15 cellular contexts compared by ENCODE assay signal in the genomic region with DNA sequence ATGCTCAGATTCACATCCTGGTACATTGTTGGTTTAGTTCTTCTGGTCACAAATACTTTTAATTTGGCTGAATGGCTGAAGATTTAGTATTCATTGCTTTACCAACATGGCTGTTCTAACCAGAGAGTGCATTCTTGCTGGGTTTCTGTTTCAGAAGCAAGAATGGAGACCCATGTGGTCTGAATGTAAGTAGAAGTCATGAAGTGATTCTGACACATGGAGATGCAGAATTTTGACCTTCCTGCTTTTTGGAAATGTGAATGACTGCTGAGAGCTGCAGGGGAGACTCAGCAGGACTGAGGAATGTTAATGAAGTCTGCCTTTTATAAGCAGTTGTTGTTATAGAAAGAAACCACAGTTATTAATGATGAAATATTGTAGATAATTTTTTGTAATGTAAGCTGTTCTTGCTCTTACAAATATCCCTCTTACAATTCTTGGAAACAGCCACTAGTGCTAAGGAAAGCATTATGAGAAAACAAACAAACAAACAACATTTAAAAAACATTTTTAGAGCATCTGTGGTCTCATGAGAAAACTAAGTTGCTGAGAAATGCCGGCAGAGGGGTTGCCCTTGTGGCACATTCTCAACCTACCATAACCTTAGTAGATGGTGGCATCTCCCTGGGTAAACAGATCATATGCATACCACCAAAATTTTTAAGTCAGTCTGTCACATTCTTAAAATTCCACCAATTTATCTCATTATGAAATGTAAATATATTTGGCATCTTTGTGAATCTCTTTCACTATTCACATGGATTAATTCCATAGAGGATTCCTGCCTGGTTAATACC.
DNase-seq lines count a peak whose midpoint lies in the region; ATAC-seq and TF ChIP-seq lines count a peak whose summit lies in the region.
"Had no signal": no experiment of that assay in that cellular context is flagged by ENCODE, and none has a peak within 500 bp of the region (broad histone marks: within the 10 kb centered on the region; RNA-seq: fewer than 3 reads in every experiment).

No MANE protein-coding gene starts in this region.

- H3K9me3 Mint-ChIP-seq in endodermal cell (peaks cover 2% of the 10 kb centered on the region), type B pancreatic cell (peaks cover 10% of the 10 kb centered on the region)

- 0 out of 2 replicates have a peak, but pooled peaks have one; percentile 34 for TF ChIP-seq EP300 in Ishikawa (IDR thresholded peaks at IDR 0.05; ENCODE audit: borderline replicate concordance)

- DNase-seq in GM12865 (ENCODE audit: low read depth) (peak; percentile 26), endodermal cell (no peak), non-pigmented ciliary epithelial cell (ENCODE audit: low read depth) (peak; percentile 32), NCI-H2081 (lab: John Stamatoyannopoulos, UW) (no peak), type B pancreatic cell (ENCODE audit: extremely low spot score, unreplicated experiment) (no peak), mesenteric fat pad (ENCODE audit: low spot score) (no peak)
- DNase-seq: activated CD8-positive, alpha-beta T cell treated with anti-CD3 and anti-CD28 coated beads for 36 hours; activated naive CD4-positive, alpha-beta T cell; NCI-H1092 treated with DMSO at 0.1 percent for 48 hours; NCI-H510A treated with DMSO at 0.1 percent for 48 hours; right cardiac atrium; stimulated activated naive CD8-positive, alpha-beta T cell treated with anti-CD3 and anti-CD28 coated beads, Interleukin-15, amount 100 ng/mL, for 72 hours had no signal

- H3K4me1 ChIP-seq in endodermal cell (ENCODE audit: control insufficient read depth, insufficient read depth, low read length) = peaks cover 2% of the 10 kb centered on the region

- TF ChIP-seq CTCF in GM12865 (IDR thresholded peaks at IDR 0.05; ENCODE audit: insufficient read depth, low read depth, low read length, missing control alignments) (no peak), endodermal cell (conservative IDR thresholded peaks at IDR 0.05) (no peak), type B pancreatic cell (conservative IDR thresholded peaks at IDR 0.05) (no peak)

- peak overlapping the region; percentile 50 for H3K27ac ChIP-seq in endodermal cell (ENCODE audit: low read depth, low read length)

- H3K36me3 Mint-ChIP-seq in endodermal cell (ENCODE audit: low read depth) (no peaks in the 10 kb centered on the region), type B pancreatic cell (no peaks in the 10 kb centered on the region)

- no peak overlapping the region for H3K9ac ChIP-seq in endodermal cell (ENCODE audit: extremely low read depth, low read length, poor library complexity, severe bottlenecking)

- H3K4me3 Mint-ChIP-seq in endodermal cell = no peak overlapping the region
- H3K4me3 Mint-ChIP-seq in type B pancreatic cell = no peak overlapping the region
- H3K4me3 Mint-ChIP-seq: activated CD8-positive, alpha-beta T cell treated with anti-CD3 and anti-CD28 coated beads for 36 hours; central memory CD8-positive, alpha-beta T cell; stimulated activated naive CD8-positive, alpha-beta T cell treated with anti-CD3 and anti-CD28 coated beads, Interleukin-15, amount 100 ng/mL, for 72 hours had no signal

- no peak for ATAC-seq in HG02884 (IDR thresholded peaks at IDR 0.05; ENCODE audit: unreplicated experiment)
- ATAC-seq: activated CD8-positive, alpha-beta T cell treated with anti-CD3 and anti-CD28 coated beads for 36 hours; right cardiac atrium; stimulated activated naive CD8-positive, alpha-beta T cell treated with anti-CD3 and anti-CD28 coated beads, Interleukin-15, amount 100 ng/mL, for 72 hours had no signal

- no peak overlapping the region for H3K27ac Mint-ChIP-seq in endodermal cell
- H3K27ac Mint-ChIP-seq in type B pancreatic cell = no peak overlapping the region
- H3K27ac Mint-ChIP-seq: activated CD8-positive, alpha-beta T cell treated with anti-CD3 and anti-CD28 coated beads for 36 hours; stimulated activated naive CD8-positive, alpha-beta T cell treated with anti-CD3 and anti-CD28 coated beads, Interleukin-15, amount 100 ng/mL, for 72 hours had no signal

- H3K4me1 Mint-ChIP-seq in endodermal cell (peaks cover 9% of the 10 kb centered on the region), type B pancreatic cell (ENCODE audit: unreplicated experiment) (peaks cover 8% of the 10 kb centered on the region)
- H3K4me1 Mint-ChIP-seq: central memory CD8-positive, alpha-beta T cell; stimulated activated naive CD8-positive, alpha-beta T cell treated with anti-CD3 and anti-CD28 coated beads, Interleukin-15, amount 100 ng/mL, for 72 hours had no signal

- no peaks in the 10 kb centered on the region for H3K9me3 ChIP-seq in endodermal cell (ENCODE audit: control insufficient read depth, low read length)

- H3K27me3 ChIP-seq in endodermal cell (ENCODE audit: control insufficient read depth, insufficient read depth, low read length, poor library complexity, severe bottlenecking) = no peaks in the 10 kb centered on the region

- no peak overlapping the region for H3K4me3 ChIP-seq in GM12865 (ENCODE audit: low read depth, low read length)
- no peak overlapping the region for H3K4me3 ChIP-seq in endodermal cell (ENCODE audit: low read length)

- H3K36me3 ChIP-seq in endodermal cell (ENCODE audit: control insufficient read depth, insufficient read depth, low read length) = no peaks in the 10 kb centered on the region

- WGBS in endodermal cell (ENCODE audit: insufficient coverage in 1 of 2, insufficient read length in 1 of 2), 2 experiments = 29 to 77% methylated on average over 1 of the region's 1 CpG

- no peak for TF ChIP-seq RAD21 in Ishikawa (IDR thresholded peaks at IDR 0.05; ENCODE audit: low read depth)

- no peaks in the 10 kb centered on the region for H3K27me3 Mint-ChIP-seq in endodermal cell (ENCODE audit: insufficient read depth)
- H3K27me3 Mint-ChIP-seq in type B pancreatic cell = no peaks in the 10 kb centered on the region
- H3K27me3 Mint-ChIP-seq: activated CD8-positive, alpha-beta T cell treated with anti-CD3 and anti-CD28 coated beads for 36 hours; central memory CD8-positive, alpha-beta T cell; stimulated activated naive CD8-positive, alpha-beta T cell treated with anti-CD3 and anti-CD28 coated beads, Interleukin-15, amount 100 ng/mL, for 72 hours had no signal

TF ChIP-seq in Ishikawa, 13 proteins besides CTCF, POLR2A, EP300 and RAD21:
- TF ChIP-seq ZBTB7A (IDR thresholded peaks at IDR 0.05; ENCODE audit: low read depth) = no peak
- no peak for TF ChIP-seq CREB1 (IDR thresholded peaks at IDR 0.05; ENCODE audit: low read depth)
- TF ChIP-seq, protein P1, sequence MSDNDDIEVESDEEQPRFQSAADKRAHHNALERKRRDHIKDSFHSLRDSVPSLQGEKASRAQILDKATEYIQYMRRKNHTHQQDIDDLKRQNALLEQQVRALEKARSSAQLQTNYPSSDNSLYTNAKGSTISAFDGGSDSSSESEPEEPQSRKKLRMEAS (IDR thresholded peaks at IDR 0.05) = 0 out of 2 replicates have a peak, but pooled peaks have one; percentile 19
- no peak for TF ChIP-seq YY1 (IDR thresholded peaks at IDR 0.05; ENCODE audit: low read depth)
- TF ChIP-seq USF1 (IDR thresholded peaks at IDR 0.05) = no peak
- no peak for TF ChIP-seq CEBPB (IDR thresholded peaks at IDR 0.05)
- TF ChIP-seq TCF12 (IDR thresholded peaks at IDR 0.05; ENCODE audit: low read depth) = 0 out of 2 replicates have a peak, but pooled peaks have one; percentile 23
- TF ChIP-seq FOXM1 (IDR thresholded peaks at IDR 0.05; ENCODE audit: borderline replicate concordance, low read depth) = no peak
- TF ChIP-seq EGR1 (IDR thresholded peaks at IDR 0.05) = no peak
- TF ChIP-seq TAF1 (IDR thresholded peaks at IDR 0.05; ENCODE audit: low read depth) = no peak
- TF ChIP-seq, protein P2, sequence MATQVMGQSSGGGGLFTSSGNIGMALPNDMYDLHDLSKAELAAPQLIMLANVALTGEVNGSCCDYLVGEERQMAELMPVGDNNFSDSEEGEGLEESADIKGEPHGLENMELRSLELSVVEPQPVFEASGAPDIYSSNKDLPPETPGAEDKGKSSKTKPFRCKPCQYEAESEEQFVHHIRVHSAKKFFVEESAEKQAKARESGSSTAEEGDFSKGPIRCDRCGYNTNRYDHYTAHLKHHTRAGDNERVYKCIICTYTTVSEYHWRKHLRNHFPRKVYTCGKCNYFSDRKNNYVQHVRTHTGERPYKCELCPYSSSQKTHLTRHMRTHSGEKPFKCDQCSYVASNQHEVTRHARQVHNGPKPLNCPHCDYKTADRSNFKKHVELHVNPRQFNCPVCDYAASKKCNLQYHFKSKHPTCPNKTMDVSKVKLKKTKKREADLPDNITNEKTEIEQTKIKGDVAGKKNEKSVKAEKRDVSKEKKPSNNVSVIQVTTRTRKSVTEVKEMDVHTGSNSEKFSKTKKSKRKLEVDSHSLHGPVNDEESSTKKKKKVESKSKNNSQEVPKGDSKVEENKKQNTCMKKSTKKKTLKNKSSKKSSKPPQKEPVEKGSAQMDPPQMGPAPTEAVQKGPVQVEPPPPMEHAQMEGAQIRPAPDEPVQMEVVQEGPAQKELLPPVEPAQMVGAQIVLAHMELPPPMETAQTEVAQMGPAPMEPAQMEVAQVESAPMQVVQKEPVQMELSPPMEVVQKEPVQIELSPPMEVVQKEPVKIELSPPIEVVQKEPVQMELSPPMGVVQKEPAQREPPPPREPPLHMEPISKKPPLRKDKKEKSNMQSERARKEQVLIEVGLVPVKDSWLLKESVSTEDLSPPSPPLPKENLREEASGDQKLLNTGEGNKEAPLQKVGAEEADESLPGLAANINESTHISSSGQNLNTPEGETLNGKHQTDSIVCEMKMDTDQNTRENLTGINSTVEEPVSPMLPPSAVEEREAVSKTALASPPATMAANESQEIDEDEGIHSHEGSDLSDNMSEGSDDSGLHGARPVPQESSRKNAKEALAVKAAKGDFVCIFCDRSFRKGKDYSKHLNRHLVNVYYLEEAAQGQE (IDR thresholded peaks at IDR 0.05; ENCODE audit: low read depth) = no peak
- TF ChIP-seq NFIC (IDR thresholded peaks at IDR 0.05) = no peak
- peak; percentile 67 for TF ChIP-seq TEAD4 (IDR thresholded peaks at IDR 0.05)

Comparison
In these comparisons a context has a peak if more than half of its experiments do, and no peak if none do; other contexts are left out.
1. DNase-seq: peak in GM12865 (single experiment) and non-pigmented ciliary epithelial cell (single experiment); none in endodermal cell (single experiment), NCI-H2081 (0 of 2), type B pancreatic cell (single experiment) and mesenteric fat pad (single experiment).